ENCODE assay signal across 15 cellular contexts in the genomic region with DNA sequence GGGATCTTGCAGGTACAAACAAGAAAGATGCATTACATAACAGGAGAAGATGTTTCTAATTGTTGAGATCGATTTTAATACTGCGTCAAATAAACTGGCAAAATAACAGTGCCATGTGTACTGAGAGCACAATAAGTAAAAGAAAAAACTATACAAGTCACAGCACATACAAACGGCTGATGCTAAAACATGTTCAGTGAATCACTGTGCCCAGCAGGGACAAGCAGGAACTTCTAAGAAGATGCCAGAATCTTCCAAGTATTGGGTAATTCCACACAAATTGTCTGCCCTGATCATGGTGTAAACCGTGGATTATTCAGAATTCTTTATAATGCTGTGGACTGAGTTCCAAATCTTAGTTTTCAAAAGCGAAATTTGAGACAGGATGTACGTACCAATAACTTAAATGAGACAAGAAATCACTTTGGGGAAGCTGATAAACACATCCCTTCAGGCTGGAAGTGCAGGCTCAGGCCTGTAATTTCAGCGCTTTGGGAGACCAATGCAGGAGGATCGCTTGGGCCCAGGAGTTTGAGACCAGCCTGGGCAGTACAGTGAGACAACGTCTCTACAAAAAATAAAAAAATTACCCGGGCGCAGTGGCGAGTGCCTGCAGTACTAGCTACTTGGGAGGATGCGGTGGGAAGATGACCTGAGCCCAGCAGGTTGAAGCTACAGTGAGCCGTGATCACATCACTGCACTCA. TPM values are rescaled to one million over a fixed set of nuclear protein-coding genes. Genes with fewer than 3 reads are reported as not detected.
DNase-seq lines count a peak whose midpoint lies in the region; ATAC-seq, FAIRE-seq and TF ChIP-seq lines count a peak whose summit lies in the region.
"Had no signal": no experiment of that assay in that cellular context is flagged by ENCODE, and none has a peak within 500 bp of the region (broad histone marks: within the 10 kb centered on the region; RNA-seq: fewer than 3 reads in every experiment).

No MANE protein-coding gene starts in this region.

- ATAC-seq in RWPE2 (ENCODE audit: low read depth): peak; percentile 76
- peak; percentile 33 for ATAC-seq in naive thymus-derived CD4-positive, alpha-beta T cell
- ATAC-seq in GM21423 (IDR thresholded peaks at IDR 0.05; ENCODE audit: unreplicated experiment): no peak
- ATAC-seq in HG02588 (IDR thresholded peaks at IDR 0.05; ENCODE audit: unreplicated experiment): no peak
- ATAC-seq in HG03520 (IDR thresholded peaks at IDR 0.05; ENCODE audit: unreplicated experiment): no peak

- no peak for TF ChIP-seq CTCF in RWPE2 (IDR thresholded peaks at IDR 0.05; ENCODE audit: poor library complexity, severe bottlenecking)
- no peak for TF ChIP-seq CTCF in astrocyte (IDR thresholded peaks at IDR 0.05; ENCODE audit: insufficient read depth, low read depth, low read length)

- no peaks in the 10 kb centered on the region for H3K27me3 Mint-ChIP-seq in CD8-positive, alpha-beta memory T cell
- H3K27me3 Mint-ChIP-seq in astrocyte (ENCODE audit: low read depth, unreplicated experiment): no peaks in the 10 kb centered on the region
- H3K27me3 Mint-ChIP-seq in naive thymus-derived CD4-positive, alpha-beta T cell: no peaks in the 10 kb centered on the region
- H3K27me3 Mint-ChIP-seq: B cell, memory B cell had no signal

- H3K4me3 ChIP-seq in CD8-positive, alpha-beta memory T cell (ENCODE audit: low read length): peak overlapping the region; percentile 24
- H3K4me3 ChIP-seq in RWPE2 (ENCODE audit: severe bottlenecking) (no peak overlapping the region), astrocyte (ENCODE audit: insufficient read depth, low read depth, low read length) (no peak overlapping the region)
- no peak overlapping the region for H3K4me3 ChIP-seq in naive thymus-derived CD4-positive, alpha-beta T cell (ENCODE audit: low read length)

- H3K9me3 Mint-ChIP-seq in CD8-positive, alpha-beta memory T cell: peaks cover 9 to 25% (median 21%) of the 10 kb centered on the region in 5 donors
- no peaks in the 10 kb centered on the region for H3K9me3 Mint-ChIP-seq in astrocyte (ENCODE audit: unreplicated experiment)
- H3K9me3 Mint-ChIP-seq in naive thymus-derived CD4-positive, alpha-beta T cell: peaks cover 3 to 22% (median 13%) of the 10 kb centered on the region in 11 donors

- DNase-seq in CD8-positive, alpha-beta memory T cell: peak in 2 of 5 donors; percentile 42 to 59
- DNase-seq in RWPE2 (ENCODE audit: low spot score) (no peak), astrocyte (ENCODE audit: low read depth) (no peak), H4 (ENCODE audit: low spot score) (no peak)
- DNase-seq in naive thymus-derived CD4-positive, alpha-beta T cell: no peak
- DNase-seq: EL, erythroblast, KBM-7, NCI-H187 had no signal

- H3K4me1 Mint-ChIP-seq in CD8-positive, alpha-beta memory T cell: peaks cover 83 to 94% (median 89%) of the 10 kb centered on the region in 3 donors
- no peaks in the 10 kb centered on the region for H3K4me1 Mint-ChIP-seq in astrocyte (ENCODE audit: low read depth, unreplicated experiment)
- H3K4me1 Mint-ChIP-seq in naive thymus-derived CD4-positive, alpha-beta T cell: peaks cover 46 to 82% (median 61%) of the 10 kb centered on the region in 7 donors
- H3K4me1 Mint-ChIP-seq: B cell, memory B cell had no signal

- H3K36me3 Mint-ChIP-seq in CD8-positive, alpha-beta memory T cell: peaks cover 10 to 23% (median 22%) of the 10 kb centered on the region in 3 donors
- no peaks in the 10 kb centered on the region for H3K36me3 Mint-ChIP-seq in astrocyte (ENCODE audit: low read depth, unreplicated experiment)
- peaks cover 7 to 31% (median 13%) of the 10 kb centered on the region in 5 donors for H3K36me3 Mint-ChIP-seq in naive thymus-derived CD4-positive, alpha-beta T cell
- H3K36me3 Mint-ChIP-seq: memory B cell had no signal

- POLR2A ChIA-PET in CD8-positive, alpha-beta memory T cell (lab: Charles Lee): interaction anchor here (0.6 to 11.9 kb wide), 8 partner anchors 42 to 71 kb away, joined by 3 to 233 read pairs (median 4); partner anchors contain the start of gene CD2
- POLR2A ChIA-PET in naive thymus-derived CD4-positive, alpha-beta T cell (lab: Charles Lee): interaction anchor here (0.8 to 1.6 kb wide), 6 partner anchors 39 to 178 kb away, joined by 3 to 8 read pairs (median 4); partner anchors contain the start of gene CD2

- intact Hi-C loops in naive thymus-derived CD4-positive, alpha-beta T cell (cut with micrococcal nuclease): loop anchor here in 1 of 2 donors (10.0 kb wide), 1 partner anchor 434 kb away; the partner anchor contains the start of gene ATP1A1

- peaks cover 63% of the 10 kb centered on the region for H3K4me1 ChIP-seq in CD8-positive, alpha-beta memory T cell (ENCODE audit: insufficient read depth, low read length)
- H3K4me1 ChIP-seq in RWPE2 (ENCODE audit: insufficient read depth, poor library complexity, severe bottlenecking) (peaks cover 18% of the 10 kb centered on the region), astrocyte (ENCODE audit: insufficient read depth, low read length) (no peaks in the 10 kb centered on the region)
- peaks cover 13 to 69% of the 10 kb centered on the region in 2 donors for H3K4me1 ChIP-seq in naive thymus-derived CD4-positive, alpha-beta T cell (ENCODE audit: control insufficient read depth in 2 of 2, insufficient read depth in 2 of 2, low read length in 2 of 2)

- no peak overlapping the region for H3K4me2 ChIP-seq in astrocyte (ENCODE audit: low read length)

- no peak overlapping the region for H2AFZ ChIP-seq in astrocyte (ENCODE audit: low read depth, low read length)

- H3K79me2 ChIP-seq in astrocyte (ENCODE audit: insufficient read depth, low read length): no peaks in the 10 kb centered on the region

- FAIRE-seq in astrocyte (lab: Jason Lieb, UNC): peak; percentile 9

- peak overlapping the region; percentile 73 to 88 (median 83) for H3K4me3 Mint-ChIP-seq in CD8-positive, alpha-beta memory T cell
- H3K4me3 Mint-ChIP-seq in astrocyte (ENCODE audit: unreplicated experiment): no peak overlapping the region
- H3K4me3 Mint-ChIP-seq in naive thymus-derived CD4-positive, alpha-beta T cell: peak overlapping the region in 8 of 10 donors; percentile 6 to 79 (median 30)
- H3K4me3 Mint-ChIP-seq: B cell, memory B cell had no signal

- CTCF ChIA-PET in CD8-positive, alpha-beta memory T cell (lab: Charles Lee): interaction anchor here (1.2 to 6.0 kb wide), 8 partner anchors 8 to 71 kb away, joined by 3 to 41 read pairs (median 8); partner anchors contain the start of gene CD2
- CTCF ChIA-PET in naive thymus-derived CD4-positive, alpha-beta T cell (lab: Charles Lee): interaction anchor here (0.9 to 1.2 kb wide), 2 partner anchors 9 to 12 kb away, joined by 3 to 5 read pairs; no protein-coding TSS in a partner anchor

- no peaks in the 10 kb centered on the region for H3K27me3 ChIP-seq in CD8-positive, alpha-beta memory T cell (ENCODE audit: insufficient read depth, low read length, poor library complexity, severe bottlenecking)
- H3K27me3 ChIP-seq in RWPE2 (ENCODE audit: insufficient read depth, poor library complexity, severe bottlenecking): no peaks in the 10 kb centered on the region
- peaks cover 5% of the 10 kb centered on the region for H3K27me3 ChIP-seq in astrocyte (ENCODE audit: insufficient read depth, low read length)
- no peaks in the 10 kb centered on the region for H3K27me3 ChIP-seq in naive thymus-derived CD4-positive, alpha-beta T cell (ENCODE audit: control insufficient read depth in 2 of 2, insufficient read depth in 2 of 2, low read length in 2 of 2)

- peak overlapping the region; percentile 71 for H3K27ac ChIP-seq in CD8-positive, alpha-beta memory T cell (ENCODE audit: low read depth, low read length)
- H3K27ac ChIP-seq in RWPE2 (ENCODE audit: poor library complexity, severe bottlenecking): peak overlapping the region; percentile 64
- no peak overlapping the region for H3K27ac ChIP-seq in astrocyte (ENCODE audit: low read depth, low read length)
- H3K27ac ChIP-seq in naive thymus-derived CD4-positive, alpha-beta T cell (ENCODE audit: low read depth, low read length): peak overlapping the region; percentile 54

- H3K27ac Mint-ChIP-seq in CD8-positive, alpha-beta memory T cell: peak overlapping the region; percentile 94 to 99 (median 96)
- H3K27ac Mint-ChIP-seq in astrocyte (ENCODE audit: unreplicated experiment): no peak overlapping the region
- peak overlapping the region; percentile 4 to 92 (median 76) for H3K27ac Mint-ChIP-seq in naive thymus-derived CD4-positive, alpha-beta T cell
- H3K27ac Mint-ChIP-seq: B cell, memory B cell had no signal

- no peaks in the 10 kb centered on the region for H3K36me3 ChIP-seq in CD8-positive, alpha-beta memory T cell (ENCODE audit: insufficient read depth, low read length)
- H3K36me3 ChIP-seq in RWPE2 (ENCODE audit: low read depth) (no peaks in the 10 kb centered on the region), astrocyte (ENCODE audit: insufficient read depth, low read length) (no peaks in the 10 kb centered on the region)
- no peaks in the 10 kb centered on the region for H3K36me3 ChIP-seq in naive thymus-derived CD4-positive, alpha-beta T cell (ENCODE audit: control insufficient read depth in 2 of 3, insufficient read depth in 3 of 3, low read length in 3 of 3)

- peaks cover 8% of the 10 kb centered on the region for H3K9me3 ChIP-seq in CD8-positive, alpha-beta memory T cell (ENCODE audit: low read length)
- peaks cover 4% of the 10 kb centered on the region for H3K9me3 ChIP-seq in RWPE2 (ENCODE audit: severe bottlenecking)
- H3K9me3 ChIP-seq in astrocyte (ENCODE audit: insufficient read depth, low read depth, low read length): no peaks in the 10 kb centered on the region
- H3K9me3 ChIP-seq in naive thymus-derived CD4-positive, alpha-beta T cell (ENCODE audit: control insufficient read depth in 2 of 3, low read length in 3 of 3): peaks cover 0 to 3% (median 0%) of the 10 kb centered on the region in 3 experiments

- no peak overlapping the region for H3K9ac ChIP-seq in astrocyte (ENCODE audit: low read length)

- H4K20me1 ChIP-seq in astrocyte (ENCODE audit: insufficient read depth, low read length): no peaks in the 10 kb centered on the region

RNA-seq across cellular contexts. Expression of gene CD2, which starts 54.4 kb away (rescaled TPM):
- total RNA-seq in CD8-positive, alpha-beta memory T cell: 100 to 1,000 TPM; 353 to 364 TPM
- polyA plus RNA-seq in CD8-positive, alpha-beta memory T cell: 440 TPM
- total RNA-seq in astrocyte: 0.14 TPM in 1 of 2 replicates, not detected in the other
- total RNA-seq in naive thymus-derived CD4-positive, alpha-beta T cell: 100 to 1,000 TPM; 105 to 307 (median 174) TPM
- polyA plus RNA-seq in naive thymus-derived CD4-positive, alpha-beta T cell: 100 to 1,000 TPM; 195 to 217 TPM
- not detected in 2 replicates for total RNA-seq in H4 (2014; rRNA removed; shearing (Covaris generic))
- total RNA-seq: osteocyte had no signal

Comparison
In these comparisons a context has a peak if more than half of its experiments do, and no peak if none do; other contexts are left out.
1. ATAC-seq: peak in RWPE2 (single experiment) and naive thymus-derived CD4-positive, alpha-beta T cell (single experiment); none in GM21423 (single experiment), HG02588 (single experiment) and HG03520 (single experiment).
2. RNA of gene CD2, which starts 54.4 kb away (total RNA-seq): 353 to 364 TPM in CD8-positive, alpha-beta memory T cell and 105 to 307 TPM in naive thymus-derived CD4-positive, alpha-beta T cell; 0.14 TPM in astrocyte and not detected in H4; every median in the first group is over 10 times any median in the second.